In the genomic region with DNA sequence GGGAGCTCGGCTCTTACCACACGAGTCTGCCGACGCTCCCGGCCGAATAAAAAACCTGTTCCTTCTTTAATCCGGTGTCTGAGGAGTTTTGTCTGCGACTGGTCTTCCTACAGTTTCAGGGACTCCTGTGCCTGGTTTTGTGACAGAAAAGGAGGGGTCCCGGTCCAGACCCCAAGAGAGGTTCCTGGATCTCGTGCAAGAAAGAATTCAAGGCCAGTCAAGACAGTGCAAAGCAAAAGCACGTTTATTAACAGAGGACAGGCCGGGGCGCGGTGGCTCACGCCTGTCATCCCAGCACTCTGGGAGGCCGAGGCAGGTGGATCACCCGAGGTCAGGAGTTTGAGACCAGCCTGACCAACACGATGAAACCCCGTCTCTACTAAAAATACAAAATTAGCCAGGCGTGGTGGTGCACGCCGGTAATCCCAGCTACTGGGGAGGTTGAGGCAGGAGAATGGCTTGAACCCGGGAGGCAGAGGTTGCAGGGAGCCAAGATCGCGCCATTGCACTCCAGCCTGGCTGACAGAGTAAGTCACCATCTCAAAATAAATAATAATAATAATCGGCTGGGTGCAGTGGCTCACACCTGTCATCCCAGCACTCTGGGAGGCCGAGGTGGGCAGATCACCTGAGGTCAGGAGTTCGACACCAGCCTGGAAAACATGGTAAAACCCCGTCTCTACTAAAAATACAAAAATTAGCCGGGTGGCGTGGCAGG, we compare ENCODE assay signal across 8 cellular contexts. TPM values are rescaled to one million over a fixed set of nuclear protein-coding genes. Genes with fewer than 3 reads are reported as not detected.
"Had no signal": no experiment of that assay in that cellular context is flagged by ENCODE, and none has a peak within 500 bp of the region (broad histone marks: within the 10 kb centered on the region; RNA-seq: fewer than 3 reads in every experiment).

No MANE protein-coding gene starts in this region.

RNA-seq across cellular contexts. Expression of a gene that starts 35.7 kb away (rescaled TPM):
- total RNA-seq: bronchial epithelial cell, gastrocnemius medialis, left lobe of liver, lung microvascular endothelial cell, myocyte, prostate gland, right cardiac atrium, vagina had no signal
